Comparison of ENCODE assay signal across 3 cellular contexts in genomic region chr1:145134476-145134875, GRCh38. TPM values are rescaled to one million over a fixed set of nuclear protein-coding genes. Genes with fewer than 3 reads are reported as not detected.
"Had no signal": no experiment of that assay in that cellular context is flagged by ENCODE, and none has a peak within 500 bp of the region (broad histone marks: within the 10 kb centered on the region; RNA-seq: fewer than 3 reads in every experiment).

No MANE protein-coding gene starts in this region.

RNA-seq across cellular contexts. Expression of gene FAM72D, which starts 38.7 kb away (rescaled TPM):
- total RNA-seq: kidney, mesenteric fat pad, myocyte had no signal
